1 cellular context compared by ENCODE assay signal in the genomic region with DNA sequence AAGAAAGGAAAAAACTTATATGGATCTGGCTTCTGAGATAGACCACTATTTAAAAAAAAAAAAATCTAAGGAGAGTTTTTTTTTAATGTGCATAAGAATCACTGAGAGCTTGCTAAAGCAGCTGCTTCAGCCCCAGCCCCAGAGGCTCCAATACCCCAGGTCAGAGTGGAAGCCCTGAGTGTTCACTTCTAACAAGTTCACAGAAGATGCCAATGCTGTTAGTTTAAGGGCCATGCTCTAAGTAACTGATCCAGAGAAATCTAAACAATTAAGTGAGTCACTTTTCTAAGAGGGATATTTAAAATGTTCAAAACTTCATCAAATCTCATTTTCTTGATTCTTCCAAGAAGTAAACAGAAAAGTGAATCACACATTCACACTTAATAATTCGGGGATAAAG.
A peak's percentile ranks its signal among the peaks of the same experiment; 100 is the strongest.
TF ChIP-seq lines count a peak whose summit lies in the region.

No MANE protein-coding gene starts in this region.

TF ChIP-seq in IMR-90, 13 proteins besides CTCF, POLR2A, EP300 and RAD21:
- TF ChIP-seq FOS (IDR thresholded peaks at IDR 0.05; ENCODE audit: low read depth, low read length) (0 out of 2 replicates have a peak, but pooled peaks have one; percentile 16), SMC3 (IDR thresholded peaks at IDR 0.05; ENCODE audit: low read depth, low read length) (no peak)
- TF ChIP-seq, protein P1, sequence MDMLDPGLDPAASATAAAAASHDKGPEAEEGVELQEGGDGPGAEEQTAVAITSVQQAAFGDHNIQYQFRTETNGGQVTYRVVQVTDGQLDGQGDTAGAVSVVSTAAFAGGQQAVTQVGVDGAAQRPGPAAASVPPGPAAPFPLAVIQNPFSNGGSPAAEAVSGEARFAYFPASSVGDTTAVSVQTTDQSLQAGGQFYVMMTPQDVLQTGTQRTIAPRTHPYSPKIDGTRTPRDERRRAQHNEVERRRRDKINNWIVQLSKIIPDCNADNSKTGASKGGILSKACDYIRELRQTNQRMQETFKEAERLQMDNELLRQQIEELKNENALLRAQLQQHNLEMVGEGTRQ (IDR thresholded peaks at IDR 0.05; ENCODE audit: low read depth, low read length): no peak
TF ChIP-seq in IMR-90: peak in this region for 1.
